ENCODE assay signal across 9 cellular contexts in the genomic region with DNA sequence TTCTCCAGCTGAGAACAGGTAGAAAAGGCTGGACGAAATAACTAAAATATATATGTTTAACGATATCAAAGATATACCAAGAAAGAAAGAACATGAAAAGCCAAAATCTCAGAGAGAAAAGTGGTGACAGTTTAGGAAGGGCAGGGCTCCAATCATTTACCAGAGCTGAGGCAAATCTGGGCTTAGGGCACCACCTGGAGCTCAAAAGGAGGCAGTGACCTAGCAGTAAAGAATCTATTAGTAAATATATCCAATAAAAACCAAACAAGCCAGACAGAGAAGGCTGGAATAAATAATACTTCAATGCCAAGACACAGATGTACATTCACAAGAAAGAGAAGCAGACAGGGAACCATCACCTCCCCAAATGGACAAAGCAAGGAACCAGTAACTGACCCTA. TPM values are rescaled to one million over a fixed set of nuclear protein-coding genes. Genes with fewer than 3 reads are reported as not detected.
DNase-seq lines count a peak whose midpoint lies in the region; ATAC-seq and TF ChIP-seq lines count a peak whose summit lies in the region.
"Had no signal": no experiment of that assay in that cellular context is flagged by ENCODE, and none has a peak within 500 bp of the region (broad histone marks: within the 10 kb centered on the region; RNA-seq: fewer than 3 reads in every experiment).

No MANE protein-coding gene starts in this region.

- DNase-seq in NCI-H2107 treated with DMSO at 0.1 percent for 48 hours (lab: John Stamatoyannopoulos, UW; ENCODE audit: unreplicated experiment) (peak; percentile 5), NCI-H2107 (lab: John Stamatoyannopoulos, UW) (no peak), NCI-H2029 treated with DMSO at 0.1 percent for 48 hours (lab: John Stamatoyannopoulos, UW) (peak; percentile 29), fibroblast of lung (ENCODE audit: low read depth in 2 of 2) (peak; percentile 36 to 55), psoas muscle (no peak)
- DNase-seq in activated CD4-positive, alpha-beta memory T cell treated with anti-CD3 and anti-CD28 coated beads for 36 hours, result peak; percentile 62

- peak overlapping the region; percentile 54 for H3K27ac Mint-ChIP-seq in activated CD4-positive, alpha-beta memory T cell treated with anti-CD3 and anti-CD28 coated beads for 36 hours

- intact Hi-C loops in activated CD4-positive, alpha-beta memory T cell treated with anti-CD3 and anti-CD28 coated beads for 36 hours (cut with micrococcal nuclease), result loop anchor here (1.0 kb wide), 2 partner anchors 111 to 302 kb away; no protein-coding TSS in a partner anchor
- intact Hi-C loops in psoas muscle (cut with DNase I), result loop anchor here in 1 of 2 donors (2.0 kb wide), 1 partner anchor 111 kb away; no protein-coding TSS in a partner anchor

- H3K4me1 Mint-ChIP-seq in activated CD4-positive, alpha-beta memory T cell treated with anti-CD3 and anti-CD28 coated beads for 36 hours (ENCODE audit: low read depth), result peaks cover 2% of the 10 kb centered on the region

- POLR2A ChIA-PET in activated CD4-positive, alpha-beta memory T cell treated with anti-CD3 and anti-CD28 coated beads for 36 hours (lab: Charles Lee), result interaction anchor here (1.0 kb wide), 1 partner anchor 12 kb away, joined by 3 read pairs; no protein-coding TSS in a partner anchor

- no peaks in the 10 kb centered on the region for H4K20me1 ChIP-seq in fibroblast of lung (ENCODE audit: control insufficient read depth, extremely low read depth, insufficient read depth, low read length)
- H4K20me1 ChIP-seq: BLaER1 treated with 17β-estradiol and CSF1 and Interleukin-3, amounts not matched to agents 10 nM and 100 nM had no signal

- no peaks in the 10 kb centered on the region for H3K9me3 ChIP-seq in fibroblast of lung (ENCODE audit: control insufficient read depth, insufficient read depth, low read depth, low read length)
- H3K9me3 ChIP-seq in psoas muscle, result no peaks in the 10 kb centered on the region
- peaks cover 0 to 9% (median 0%) of the 10 kb centered on the region in 3 donors for H3K9me3 ChIP-seq in gastroesophageal sphincter

- no peak for TF ChIP-seq EP300 in gastroesophageal sphincter (IDR thresholded peaks at IDR 0.05)

- H3K4me1 ChIP-seq in fibroblast of lung (ENCODE audit: control insufficient read depth, extremely low read depth, insufficient read depth, low read length), result no peaks in the 10 kb centered on the region
- no peaks in the 10 kb centered on the region for H3K4me1 ChIP-seq in psoas muscle
- H3K4me1 ChIP-seq in gastroesophageal sphincter, result no peaks in the 10 kb centered on the region
- H3K4me1 ChIP-seq: BLaER1 treated with 17β-estradiol and CSF1 and Interleukin-3, amounts not matched to agents 10 nM and 100 nM had no signal

- no peaks in the 10 kb centered on the region for H3K27me3 Mint-ChIP-seq in activated CD4-positive, alpha-beta memory T cell treated with anti-CD3 and anti-CD28 coated beads for 36 hours

- H3K9ac ChIP-seq in fibroblast of lung (ENCODE audit: insufficient read depth, low read length), result no peak overlapping the region
- H3K9ac ChIP-seq: BLaER1 treated with 17β-estradiol and CSF1 and Interleukin-3, amounts not matched to agents 10 nM and 100 nM had no signal

- H3K4me2 ChIP-seq in fibroblast of lung (ENCODE audit: extremely low read depth, insufficient read depth, low read length), result no peak overlapping the region
- H3K4me2 ChIP-seq: BLaER1 treated with 17β-estradiol and CSF1 and Interleukin-3, amounts not matched to agents 10 nM and 100 nM had no signal

- H3K27me3 ChIP-seq in fibroblast of lung (ENCODE audit: control insufficient read depth, insufficient read depth, low read length), result no peaks in the 10 kb centered on the region
- H3K27me3 ChIP-seq in psoas muscle (ENCODE audit: insufficient read depth in 3 of 3, low read length in 2 of 3), result no peaks in the 10 kb centered on the region
- H3K27me3 ChIP-seq in gastroesophageal sphincter, result peaks cover 7% of the 10 kb centered on the region
- H3K27me3 ChIP-seq: BLaER1 treated with 17β-estradiol and CSF1 and Interleukin-3, amounts not matched to agents 10 nM and 100 nM had no signal

- TF ChIP-seq CTCF in fibroblast of lung (conservative IDR thresholded peaks at IDR 0.05 in 1 of 2, IDR thresholded peaks at IDR 0.05 in 1 of 2; ENCODE audit: low read depth in 1 of 2, low read length in 2 of 2) (peak; percentile 60 to 91), psoas muscle (IDR thresholded peaks at IDR 0.05) (peak; percentile 39), gastroesophageal sphincter (IDR thresholded peaks at IDR 0.05) (no peak)

- 60 to 70% (median 69%) methylated on average over 2 of the region's 2 CpGs for WGBS in psoas muscle, 3 donors
- WGBS in gastroesophageal sphincter (ENCODE audit: low coverage in 1 of 2), 2 donors, result 47 to 55% methylated on average over 2 of the region's 2 CpGs

- H3K27ac ChIP-seq in fibroblast of lung (ENCODE audit: insufficient read depth, low read length), result no peak overlapping the region
- no peak overlapping the region for H3K27ac ChIP-seq in psoas muscle
- H3K27ac ChIP-seq in gastroesophageal sphincter, result no peak overlapping the region
- H3K27ac ChIP-seq: BLaER1 treated with 17β-estradiol and CSF1 and Interleukin-3, amounts not matched to agents 10 nM and 100 nM had no signal

- H3K36me3 Mint-ChIP-seq in activated CD4-positive, alpha-beta memory T cell treated with anti-CD3 and anti-CD28 coated beads for 36 hours, result peaks cover 6% of the 10 kb centered on the region

- no peaks in the 10 kb centered on the region for H3K79me2 ChIP-seq in fibroblast of lung (ENCODE audit: control insufficient read depth, insufficient read depth, low read length)

- no peak overlapping the region for H3K4me3 Mint-ChIP-seq in activated CD4-positive, alpha-beta memory T cell treated with anti-CD3 and anti-CD28 coated beads for 36 hours

- CTCF ChIA-PET in activated CD4-positive, alpha-beta memory T cell treated with anti-CD3 and anti-CD28 coated beads for 36 hours (lab: Charles Lee), result interaction anchor here (0.9 to 7.1 kb wide), 20 partner anchors 12 to 553 kb away, joined by 3 to 63 read pairs (median 4); a partner anchor contains a TSS

- H3K36me3 ChIP-seq in fibroblast of lung (ENCODE audit: control insufficient read depth, insufficient read depth, low read length) (no peaks in the 10 kb centered on the region), psoas muscle (ENCODE audit: insufficient read depth in 1 of 2, low read depth in 1 of 2) (no peaks in the 10 kb centered on the region), gastroesophageal sphincter (no peaks in the 10 kb centered on the region)
- H3K36me3 ChIP-seq: BLaER1 treated with 17β-estradiol and CSF1 and Interleukin-3, amounts not matched to agents 10 nM and 100 nM had no signal

- no peak overlapping the region for H2AFZ ChIP-seq in fibroblast of lung (ENCODE audit: low read length)

- no peak for TF ChIP-seq POLR2A in gastroesophageal sphincter (IDR thresholded peaks at IDR 0.05)

- no peak overlapping the region for H3K4me3 ChIP-seq in fibroblast of lung (replicated peaks in 1 of 4; ENCODE audit: control extremely low read depth in 1 of 4, insufficient read depth in 1 of 4, low read depth in 3 of 4, low read length in 4 of 4)
- no peak overlapping the region for H3K4me3 ChIP-seq in psoas muscle
- no peak overlapping the region for H3K4me3 ChIP-seq in gastroesophageal sphincter
- H3K4me3 ChIP-seq: BLaER1 treated with 17β-estradiol and CSF1 and Interleukin-3, amounts not matched to agents 10 nM and 100 nM had no signal

- peaks cover 9% of the 10 kb centered on the region for H3K9me3 Mint-ChIP-seq in activated CD4-positive, alpha-beta memory T cell treated with anti-CD3 and anti-CD28 coated beads for 36 hours

- ATAC-seq in psoas muscle (no peak), gastroesophageal sphincter (no peak), GM19467 (IDR thresholded peaks at IDR 0.05; ENCODE audit: unreplicated experiment) (no peak)

RNA-seq across cellular contexts. Expression of a gene that starts 43.5 kb away (rescaled TPM):
- total RNA-seq in activated CD4-positive, alpha-beta memory T cell treated with anti-CD3 and anti-CD28 coated beads for 36 hours, result not detected
- not detected in 2 replicates for total RNA-seq in fibroblast of lung
- not detected in 2 replicates for polyA plus RNA-seq in fibroblast of lung
- not detected in 2 replicates for polyA plus RNA-seq in fibroblast of lung (2012)
- polyA minus RNA-seq in fibroblast of lung (ENCODE audit: low replicate concordance), result not detected in 2 replicates
- not detected for total RNA-seq in psoas muscle
- polyA plus RNA-seq in psoas muscle, result under 1 TPM in 2 of 3 donors, not detected in 1; 0.04 to 0.27 TPM
- total RNA-seq in gastroesophageal sphincter, result not detected

Comparison
In these comparisons a context has a peak if more than half of its experiments do, and no peak if none do; other contexts are left out.
1. DNase-seq: peak in NCI-H2107 treated with DMSO at 0.1 percent for 48 hours (single experiment), NCI-H2029 treated with DMSO at 0.1 percent for 48 hours (single experiment), activated CD4-positive, alpha-beta memory T cell treated with anti-CD3 and anti-CD28 coated beads for 36 hours (single experiment) and fibroblast of lung (2 of 2); none in NCI-H2107 (single experiment) and psoas muscle (0 of 2).
2. CTCF ChIP-seq: peak in fibroblast of lung (2 of 2) and psoas muscle (single experiment); none in gastroesophageal sphincter (0 of 4).